In genomic region chr5:139296862-139297326, GRCh38 we compare ENCODE assay signal across 1 cellular context.
A peak's percentile ranks its signal among the peaks of the same experiment; 100 is the strongest.
TF ChIP-seq lines count a peak whose summit lies in the region.

No MANE protein-coding gene starts in this region.

TF ChIP-seq in K562, 482 proteins besides CTCF, POLR2A, EP300 and RAD21:
- no peak for TF ChIP-seq SRSF3 (IDR thresholded peaks at IDR 0.05; ENCODE audit: insufficient read depth, low read length)
- TF ChIP-seq MBD2 (IDR thresholded peaks at IDR 0.05; ENCODE audit: borderline replicate concordance, low read depth) = no peak
- 0 out of 2 replicates have a peak, but pooled peaks have one; percentile 11 for TF ChIP-seq RBFOX2 (IDR thresholded peaks at IDR 0.05; ENCODE audit: low read depth, low read length)
- no peak for TF ChIP-seq SRSF1 (IDR thresholded peaks at IDR 0.05; ENCODE audit: low read depth, low read length)
- TF ChIP-seq CHD1 (IDR thresholded peaks at IDR 0.05; ENCODE audit: low read length) = no peak
- TF ChIP-seq SREBF1 (IDR thresholded peaks at IDR 0.05; ENCODE audit: borderline replicate concordance, low read depth, low read length) = no peak
- no peak for TF ChIP-seq KHSRP (IDR thresholded peaks at IDR 0.05)
- TF ChIP-seq TEAD4 (IDR thresholded peaks at IDR 0.05; ENCODE audit: low read length) = peak; percentile 32; the same call in 1 of the 2 replicates
- TF ChIP-seq TEAD4 (CRISPR knock-in tag; IDR thresholded peaks at IDR 0.05; ENCODE audit: borderline replicate concordance) = no peak
- no peak for TF ChIP-seq MYBL2 (IDR thresholded peaks at IDR 0.05; ENCODE audit: low read depth)
- TF ChIP-seq MYBL2 (CRISPR knock-in tag; IDR thresholded peaks at IDR 0.05; ENCODE audit: borderline replicate concordance) = no peak
